ENCODE assay signal across 1 cellular context in genomic region chr6:151501511-151502136, GRCh38.
TF ChIP-seq lines count a peak whose summit lies in the region.

No MANE protein-coding gene starts in this region.

TF ChIP-seq in HCT116, 20 proteins besides CTCF, POLR2A, EP300 and RAD21 (continued from another document):
- TF ChIP-seq ATF3 (IDR thresholded peaks at IDR 0.05) (no peak), ELF1 (IDR thresholded peaks at IDR 0.05; ENCODE audit: borderline replicate concordance, low read depth) (no peak), MAX (IDR thresholded peaks at IDR 0.05) (no peak), FOSL1 (IDR thresholded peaks at IDR 0.05; ENCODE audit: low read depth) (no peak), CBX3 (IDR thresholded peaks at IDR 0.05; ENCODE audit: low read depth) (0 out of 2 replicates have a peak, but pooled peaks have one; percentile 26), SRF (IDR thresholded peaks at IDR 0.05; ENCODE audit: low read depth) (peak; percentile 6; the same call in 1 of the 2 replicates), SP1 (IDR thresholded peaks at IDR 0.05; ENCODE audit: low read depth) (peak; percentile 51; the same call in 1 of the 2 replicates), EZH2phosphoT487 (IDR thresholded peaks at IDR 0.05; ENCODE audit: borderline replicate concordance) (no peak), POLR2AphosphoS5 (IDR thresholded peaks at IDR 0.05; ENCODE audit: low read depth, low read length) (no peak), TCF7L2 (IDR thresholded peaks at IDR 0.05; ENCODE audit: borderline replicate concordance, extremely low read depth, insufficient read depth, insufficient read length) (peak; percentile 98), EZH2 (IDR thresholded peaks at IDR 0.05) (no peak), SIN3A (IDR thresholded peaks at IDR 0.05; ENCODE audit: low read depth) (peak; percentile 35; the same call in 1 of the 2 replicates), YY1 (IDR thresholded peaks at IDR 0.05; ENCODE audit: extremely low read depth, insufficient replicate concordance, low read depth, low read length) (no peak), EGR1 (IDR thresholded peaks at IDR 0.05; ENCODE audit: low read depth) (no peak), JUND (IDR thresholded peaks at IDR 0.05) (peak; percentile 71), ZNF274 (IDR thresholded peaks at IDR 0.05; ENCODE audit: low read depth, low read length) (no peak)
- TF ChIP-seq, protein P1, sequence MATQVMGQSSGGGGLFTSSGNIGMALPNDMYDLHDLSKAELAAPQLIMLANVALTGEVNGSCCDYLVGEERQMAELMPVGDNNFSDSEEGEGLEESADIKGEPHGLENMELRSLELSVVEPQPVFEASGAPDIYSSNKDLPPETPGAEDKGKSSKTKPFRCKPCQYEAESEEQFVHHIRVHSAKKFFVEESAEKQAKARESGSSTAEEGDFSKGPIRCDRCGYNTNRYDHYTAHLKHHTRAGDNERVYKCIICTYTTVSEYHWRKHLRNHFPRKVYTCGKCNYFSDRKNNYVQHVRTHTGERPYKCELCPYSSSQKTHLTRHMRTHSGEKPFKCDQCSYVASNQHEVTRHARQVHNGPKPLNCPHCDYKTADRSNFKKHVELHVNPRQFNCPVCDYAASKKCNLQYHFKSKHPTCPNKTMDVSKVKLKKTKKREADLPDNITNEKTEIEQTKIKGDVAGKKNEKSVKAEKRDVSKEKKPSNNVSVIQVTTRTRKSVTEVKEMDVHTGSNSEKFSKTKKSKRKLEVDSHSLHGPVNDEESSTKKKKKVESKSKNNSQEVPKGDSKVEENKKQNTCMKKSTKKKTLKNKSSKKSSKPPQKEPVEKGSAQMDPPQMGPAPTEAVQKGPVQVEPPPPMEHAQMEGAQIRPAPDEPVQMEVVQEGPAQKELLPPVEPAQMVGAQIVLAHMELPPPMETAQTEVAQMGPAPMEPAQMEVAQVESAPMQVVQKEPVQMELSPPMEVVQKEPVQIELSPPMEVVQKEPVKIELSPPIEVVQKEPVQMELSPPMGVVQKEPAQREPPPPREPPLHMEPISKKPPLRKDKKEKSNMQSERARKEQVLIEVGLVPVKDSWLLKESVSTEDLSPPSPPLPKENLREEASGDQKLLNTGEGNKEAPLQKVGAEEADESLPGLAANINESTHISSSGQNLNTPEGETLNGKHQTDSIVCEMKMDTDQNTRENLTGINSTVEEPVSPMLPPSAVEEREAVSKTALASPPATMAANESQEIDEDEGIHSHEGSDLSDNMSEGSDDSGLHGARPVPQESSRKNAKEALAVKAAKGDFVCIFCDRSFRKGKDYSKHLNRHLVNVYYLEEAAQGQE (IDR thresholded peaks at IDR 0.05; ENCODE audit: low read depth): no peak
- TF ChIP-seq, protein P2, sequence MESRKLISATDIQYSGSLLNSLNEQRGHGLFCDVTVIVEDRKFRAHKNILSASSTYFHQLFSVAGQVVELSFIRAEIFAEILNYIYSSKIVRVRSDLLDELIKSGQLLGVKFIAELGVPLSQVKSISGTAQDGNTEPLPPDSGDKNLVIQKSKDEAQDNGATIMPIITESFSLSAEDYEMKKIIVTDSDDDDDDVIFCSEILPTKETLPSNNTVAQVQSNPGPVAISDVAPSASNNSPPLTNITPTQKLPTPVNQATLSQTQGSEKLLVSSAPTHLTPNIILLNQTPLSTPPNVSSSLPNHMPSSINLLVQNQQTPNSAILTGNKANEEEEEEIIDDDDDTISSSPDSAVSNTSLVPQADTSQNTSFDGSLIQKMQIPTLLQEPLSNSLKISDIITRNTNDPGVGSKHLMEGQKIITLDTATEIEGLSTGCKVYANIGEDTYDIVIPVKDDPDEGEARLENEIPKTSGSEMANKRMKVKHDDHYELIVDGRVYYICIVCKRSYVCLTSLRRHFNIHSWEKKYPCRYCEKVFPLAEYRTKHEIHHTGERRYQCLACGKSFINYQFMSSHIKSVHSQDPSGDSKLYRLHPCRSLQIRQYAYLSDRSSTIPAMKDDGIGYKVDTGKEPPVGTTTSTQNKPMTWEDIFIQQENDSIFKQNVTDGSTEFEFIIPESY (IDR thresholded peaks at IDR 0.05; ENCODE audit: extremely low read depth, insufficient replicate concordance, low read length): no peak
